8 cellular contexts compared by ENCODE assay signal in the genomic region with DNA sequence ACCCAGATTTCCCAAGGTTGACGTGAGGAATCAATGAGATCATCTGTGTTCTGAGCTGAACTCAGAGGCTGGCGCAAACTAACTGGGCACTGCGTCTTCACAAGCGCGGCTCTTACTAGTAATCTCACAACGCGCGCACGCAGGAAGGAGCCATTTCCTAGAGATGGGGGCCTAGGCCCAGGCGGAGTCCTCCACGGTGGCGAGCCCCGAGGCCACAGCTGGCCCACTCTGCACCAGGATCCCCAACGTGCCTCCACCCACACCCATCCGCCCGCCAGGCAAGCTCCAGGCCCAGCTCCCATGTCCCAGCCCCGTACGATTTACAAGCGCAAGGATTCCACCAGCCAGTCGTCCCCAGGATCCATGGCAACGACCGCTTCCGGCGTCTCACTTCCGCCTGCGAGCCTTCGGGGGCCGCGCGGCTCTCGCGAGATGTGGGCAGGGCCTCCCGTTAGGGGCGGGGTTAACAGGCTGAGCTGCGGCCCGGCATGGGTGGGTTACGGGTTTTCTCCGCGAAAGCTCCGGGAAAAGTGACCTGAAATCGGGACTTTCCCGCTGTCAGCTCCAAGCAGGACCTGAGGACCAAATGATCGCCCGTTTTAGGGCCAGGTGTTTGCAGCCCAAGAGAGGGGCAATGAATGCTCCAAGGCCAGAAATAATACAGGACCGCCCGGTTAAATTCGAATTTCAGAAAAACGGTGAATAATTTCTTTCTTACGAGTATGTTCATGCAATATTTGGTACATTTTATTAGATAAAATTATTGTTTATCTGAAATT.
A peak's percentile ranks its signal among the peaks of the same experiment; 100 is the strongest.
DNase-seq lines count a peak whose midpoint lies in the region; ATAC-seq and TF ChIP-seq lines count a peak whose summit lies in the region.

Gene WDR73 (minus strand): TSS at position 374 of the 779 bp plus-strand sequence. CDS start 9 bp downstream, at position 365.

- in situ Hi-C loops in GM18951 (cut with MboI; ENCODE audit: low sequenced_read_pairs, unreplicated experiment) = no loop called here

- peak; percentile 95 for DNase-seq in AG08395 (ENCODE audit: low spot score)
- DNase-seq in NCI-H446 treated with DMSO at 0.1 percent for 48 hours (lab: John Stamatoyannopoulos, UW) = peak; percentile 84
- DNase-seq in activated CD4-positive, CD25-positive, alpha-beta regulatory T cell treated with anti-CD3 and anti-CD28 coated beads, Interleukin-2, amount 50 U/mL, for 72 hours = peak; percentile 98
- DNase-seq in cerebellar nuclear complex (lab: John Stamatoyannopoulos, UW) = peak; percentile 66 to 93
- peak; percentile 98 for DNase-seq in islet precursor cell
- DNase-seq in stimulated activated CD4-positive, alpha-beta T cell treated with anti-CD3 and anti-CD28 coated beads, Interleukin-12 subunit alpha, Interleukin-12 subunit beta, amount 100 ng/mL, for 48 hours (ENCODE audit: low read depth in 2 of 3, low spot score in 1 of 3) = peak; percentile 91 to 97 (median 97)

- peak; percentile 78 for TF ChIP-seq POLR2A in GM18951 (IDR thresholded peaks at IDR 0.05; ENCODE audit: extremely low read depth, insufficient read depth, insufficient read length)

- peak; percentile 79 for ATAC-seq in HG03196 (IDR thresholded peaks at IDR 0.05; ENCODE audit: unreplicated experiment)

Comparison
In these comparisons a context has a peak if more than half of its experiments do, and no peak if none do; other contexts are left out.
1. Peak in every context shown above with its lines: DNase-seq and ATAC-seq.